In the genomic region with DNA sequence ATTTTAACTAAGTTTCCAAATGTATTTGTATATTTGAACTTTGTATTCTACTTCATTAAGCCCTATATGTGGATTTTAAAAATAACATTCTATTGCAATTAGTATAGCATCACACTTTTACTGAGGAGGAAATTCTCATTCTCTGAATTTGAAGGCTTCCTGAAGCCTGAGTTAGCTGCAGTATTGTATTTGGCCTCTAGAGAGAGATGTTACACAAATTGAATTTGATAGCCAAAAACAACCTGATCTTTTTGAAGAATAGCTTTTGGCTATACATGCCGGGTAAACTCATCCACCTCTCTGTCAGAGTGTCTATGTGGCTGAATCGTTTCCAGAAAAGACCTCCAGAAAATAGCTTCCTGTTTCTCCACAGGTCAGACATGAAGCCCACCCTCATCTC, we compare ENCODE assay signal across 10 cellular contexts.
A peak's percentile ranks its signal among the peaks of the same experiment; 100 is the strongest.
DNase-seq lines count a peak whose midpoint lies in the region; ATAC-seq and TF ChIP-seq lines count a peak whose summit lies in the region.
"Had no signal": no experiment of that assay in that cellular context is flagged by ENCODE, and none has a peak within 500 bp of the region (broad histone marks: within the 10 kb centered on the region; RNA-seq: fewer than 3 reads in every experiment).

No MANE protein-coding gene starts in this region.

- peak overlapping the region; percentile 29 for H3K27ac ChIP-seq in CD4-positive, CD25-positive, alpha-beta regulatory T cell (ENCODE audit: insufficient read depth, low read length, poor library complexity, severe bottlenecking)
- H3K27ac ChIP-seq: adrenal gland had no signal

- peak in 1 of 3 donors; percentile 62 for DNase-seq in CD4-positive, CD25-positive, alpha-beta regulatory T cell
- no peak for DNase-seq in HFFc6
- DNase-seq in left kidney (ENCODE audit: low read depth, low spot score) = peak; percentile 21
- DNase-seq in DMS153 (lab: John Stamatoyannopoulos, UW) = no peak
- DNase-seq: adrenal gland, NCI-H2227 treated with DMSO at 0.1 percent for 48 hours had no signal

- H3K4me1 Mint-ChIP-seq in CD4-positive, CD25-positive, alpha-beta regulatory T cell = peaks cover 0 to 25% (median 13%) of the 10 kb centered on the region in 4 donors
- H3K4me1 Mint-ChIP-seq in HFFc6 (ENCODE audit: low read depth) = no peaks in the 10 kb centered on the region
- no peaks in the 10 kb centered on the region for H3K4me1 Mint-ChIP-seq in activated T-helper 17 cell treated with anti-CD3 and anti-CD28 coated beads, Interleukin-2, amount 50 U/mL, for 72 hours

- no peaks in the 10 kb centered on the region for H3K9me3 ChIP-seq in CD4-positive, CD25-positive, alpha-beta regulatory T cell (ENCODE audit: control insufficient read depth in 2 of 2, low read length in 2 of 2)
- H3K9me3 ChIP-seq: adrenal gland had no signal

- peak; percentile 29 for TF ChIP-seq CTCF in HFFc6 (IDR thresholded peaks at IDR 0.05)

- H3K36me3 Mint-ChIP-seq in CD4-positive, CD25-positive, alpha-beta regulatory T cell = no peaks in the 10 kb centered on the region
- H3K36me3 Mint-ChIP-seq in HFFc6 (ENCODE audit: low read depth) = no peaks in the 10 kb centered on the region
- no peaks in the 10 kb centered on the region for H3K36me3 Mint-ChIP-seq in activated T-helper 17 cell treated with anti-CD3 and anti-CD28 coated beads, Interleukin-2, amount 50 U/mL, for 72 hours (ENCODE audit: low read depth)

- no peaks in the 10 kb centered on the region for H3K36me3 ChIP-seq in CD4-positive, CD25-positive, alpha-beta regulatory T cell (ENCODE audit: control insufficient read depth, insufficient read depth, low read length)
- H3K36me3 ChIP-seq: adrenal gland had no signal

- peak overlapping the region; percentile 67 to 92 (median 83) for H3K4me3 Mint-ChIP-seq in CD4-positive, CD25-positive, alpha-beta regulatory T cell
- H3K4me3 Mint-ChIP-seq in HFFc6 = no peak overlapping the region
- H3K4me3 Mint-ChIP-seq in activated T-helper 17 cell treated with anti-CD3 and anti-CD28 coated beads, Interleukin-2, amount 50 U/mL, for 72 hours = peak overlapping the region; percentile 65

- no peaks in the 10 kb centered on the region for H3K27me3 ChIP-seq in CD4-positive, CD25-positive, alpha-beta regulatory T cell (ENCODE audit: control insufficient read depth, insufficient read depth, low read length)
- H3K27me3 ChIP-seq: adrenal gland had no signal

- H3K4me3 ChIP-seq in CD4-positive, CD25-positive, alpha-beta regulatory T cell (ENCODE audit: low read depth, low read length) = peak overlapping the region; percentile 76
- H3K4me3 ChIP-seq: adrenal gland had no signal

- ATAC-seq in CD4-positive, CD25-positive, alpha-beta regulatory T cell (ENCODE audit: low read depth in 2 of 2) = peak; percentile 52 to 60
- ATAC-seq in activated T-helper 17 cell treated with anti-CD3 and anti-CD28 coated beads, Interleukin-2, amount 50 U/mL, for 72 hours (replicated peaks) = peak; percentile 11
- ATAC-seq in GM18868 (IDR thresholded peaks at IDR 0.05; ENCODE audit: unreplicated experiment) = no peak
- ATAC-seq in GM21390 (IDR thresholded peaks at IDR 0.05; ENCODE audit: unreplicated experiment) = no peak
- ATAC-seq in HG03196 (IDR thresholded peaks at IDR 0.05; ENCODE audit: unreplicated experiment) = no peak

- H3K9me3 Mint-ChIP-seq in CD4-positive, CD25-positive, alpha-beta regulatory T cell = peaks cover 0 to 2% (median 0%) of the 10 kb centered on the region in 7 donors
- H3K9me3 Mint-ChIP-seq in HFFc6 = peaks cover 48% of the 10 kb centered on the region
- H3K9me3 Mint-ChIP-seq in activated T-helper 17 cell treated with anti-CD3 and anti-CD28 coated beads, Interleukin-2, amount 50 U/mL, for 72 hours = no peaks in the 10 kb centered on the region

- H3K4me1 ChIP-seq in CD4-positive, CD25-positive, alpha-beta regulatory T cell (ENCODE audit: control insufficient read depth, insufficient read depth, low read length, poor library complexity, severe bottlenecking) = peaks cover 4% of the 10 kb centered on the region
- H3K4me1 ChIP-seq: adrenal gland had no signal

- peak overlapping the region in 2 of 3 donors; percentile 52 to 76 for H3K27ac Mint-ChIP-seq in CD4-positive, CD25-positive, alpha-beta regulatory T cell
- no peak overlapping the region for H3K27ac Mint-ChIP-seq in HFFc6
- no peak overlapping the region for H3K27ac Mint-ChIP-seq in activated T-helper 17 cell treated with anti-CD3 and anti-CD28 coated beads, Interleukin-2, amount 50 U/mL, for 72 hours

- peaks cover 13% of the 10 kb centered on the region for H3K27me3 Mint-ChIP-seq in CD4-positive, CD25-positive, alpha-beta regulatory T cell
- H3K27me3 Mint-ChIP-seq in HFFc6 (ENCODE audit: insufficient read depth) = peaks cover 2% of the 10 kb centered on the region; the same call in 1 of the 2 replicates
- no peaks in the 10 kb centered on the region for H3K27me3 Mint-ChIP-seq in activated T-helper 17 cell treated with anti-CD3 and anti-CD28 coated beads, Interleukin-2, amount 50 U/mL, for 72 hours

Comparison
In these comparisons a context has a peak if more than half of its experiments do, and no peak if none do; other contexts are left out.
1. ATAC-seq: peak in CD4-positive, CD25-positive, alpha-beta regulatory T cell (2 of 2) and activated T-helper 17 cell treated with anti-CD3 and anti-CD28 coated beads, Interleukin-2, amount 50 U/mL, for 72 hours (single experiment); none in GM18868 (single experiment), GM21390 (single experiment) and HG03196 (single experiment).
2. H3K27ac Mint-ChIP-seq: peak in CD4-positive, CD25-positive, alpha-beta regulatory T cell (2 of 3); none in HFFc6 (single experiment) and activated T-helper 17 cell treated with anti-CD3 and anti-CD28 coated beads, Interleukin-2, amount 50 U/mL, for 72 hours (single experiment).